30 cellular contexts compared by ENCODE assay signal in the genomic region with DNA sequence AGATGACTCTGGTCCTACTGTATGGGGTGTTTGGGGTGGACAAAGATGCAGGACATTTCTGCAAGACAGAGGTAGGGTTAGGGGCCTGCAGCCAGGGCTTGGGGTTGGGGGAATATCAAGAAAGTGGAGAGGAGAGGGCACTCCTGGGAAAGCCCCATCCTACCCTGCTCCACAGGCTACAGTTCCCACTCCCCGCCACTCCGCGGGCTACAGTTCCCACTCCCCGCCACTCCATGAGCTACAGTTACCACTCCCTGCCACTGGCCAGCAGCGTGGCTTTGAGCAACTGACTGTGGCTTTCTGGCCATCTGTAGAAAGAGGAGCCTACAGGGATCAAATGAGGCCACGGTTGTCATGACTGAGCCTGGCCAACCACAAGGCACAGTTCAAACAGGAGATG.
"Had no signal": no experiment of that assay in that cellular context is flagged by ENCODE, and none has a peak within 500 bp of the region (broad histone marks: within the 10 kb centered on the region; RNA-seq: fewer than 3 reads in every experiment).

No MANE protein-coding gene starts in this region.

- H3K27ac Mint-ChIP-seq: activated B cell treated with CpG ODN at 0.5 μM for 24 hours; activated CD8-positive, alpha-beta T cell treated with anti-CD3 and anti-CD28 coated beads for 36 hours; activated naive CD4-positive, alpha-beta T cell treated with anti-CD3 and anti-CD28 coated beads for 36 hours; activated naive CD4-positive, alpha-beta T cell treated with anti-CD3 and anti-CD28 coated beads, Interleukin-2, amount 50 U/mL, for 24 hours; activated naive CD8-positive, alpha-beta T cell treated with anti-CD3 and anti-CD28 coated beads for 36 hours; activated naive CD8-positive, alpha-beta T cell treated with anti-CD3 and anti-CD28 coated beads, Interleukin-2, amount 50 U/mL, for 24 hours; activated T-helper 17 cell treated with anti-CD3 and anti-CD28 coated beads, Interleukin-2, amount 50 U/mL, for 72 hours; T-helper 17 cell; T-helper 2 cell treated with Interferon-gamma antibody and Interleukin-4, amounts not matched to agents 5 μg/mL and 100 μg/mL, for 36 hours had no signal

- H3K27me3 ChIP-seq: adrenal gland, body of pancreas, colonic mucosa had no signal

- H3K36me3 ChIP-seq: adrenal gland, colonic mucosa, esophagus squamous epithelium, gastroesophageal sphincter, WERI-Rb-1 had no signal

- H3K36me3 Mint-ChIP-seq: activated naive CD4-positive, alpha-beta T cell treated with anti-CD3 and anti-CD28 coated beads, Interleukin-2, amount 50 U/mL, for 24 hours; activated naive CD8-positive, alpha-beta T cell treated with anti-CD3 and anti-CD28 coated beads for 36 hours had no signal

- H3K9me3 ChIP-seq: adrenal gland, body of pancreas, colonic mucosa, esophagus squamous epithelium had no signal

- ATAC-seq: activated CD4-positive, CD25-positive, alpha-beta regulatory T cell treated with anti-CD3 and anti-CD28 coated beads, Interleukin-2, amount 50 U/mL, for 24 hours; activated CD8-positive, alpha-beta T cell treated with anti-CD3 and anti-CD28 coated beads for 36 hours; activated naive CD8-positive, alpha-beta T cell treated with anti-CD3 and anti-CD28 coated beads, Interleukin-2, amount 50 U/mL, for 24 hours; activated T-cell treated with anti-CD3 and anti-CD28 coated beads, Interleukin-2, amount 50 U/mL, for 4 hours; activated T-helper 17 cell treated with anti-CD3 and anti-CD28 coated beads, Interleukin-2, amount 50 U/mL, for 72 hours; body of pancreas; gastroesophageal sphincter; T-helper 17 cell had no signal

- H3K9me3 Mint-ChIP-seq: activated B cell treated with CpG ODN at 0.5 μM for 24 hours; activated CD8-positive, alpha-beta T cell treated with anti-CD3 and anti-CD28 coated beads for 36 hours; activated naive CD4-positive, alpha-beta T cell treated with anti-CD3 and anti-CD28 coated beads for 36 hours; activated naive CD4-positive, alpha-beta T cell treated with anti-CD3 and anti-CD28 coated beads, Interleukin-2, amount 50 U/mL, for 24 hours; activated naive CD8-positive, alpha-beta T cell treated with anti-CD3 and anti-CD28 coated beads for 36 hours; activated naive CD8-positive, alpha-beta T cell treated with anti-CD3 and anti-CD28 coated beads, Interleukin-2, amount 50 U/mL, for 24 hours; activated T-cell treated with anti-CD3 and anti-CD28 coated beads, Interleukin-2, amount 50 U/mL, for 4 hours; activated T-helper 17 cell treated with anti-CD3 and anti-CD28 coated beads, Interleukin-2, amount 50 U/mL, for 72 hours; T-helper 2 cell treated with Interferon-gamma antibody and Interleukin-4, amounts not matched to agents 5 μg/mL and 100 μg/mL, for 36 hours had no signal

- DNase-seq: activated B cell treated with CpG ODN at 0.5 μM for 24 hours; activated CD4-positive, alpha-beta T cell treated with anti-CD3 and anti-CD28 coated beads for 48 hours; activated CD4-positive, alpha-beta T cell treated with anti-CD3 and anti-CD28 coated beads, Interleukin-2, amount 50 U/mL, for 1 hour; activated CD4-positive, alpha-beta T cell treated with anti-CD3 and anti-CD28 coated beads, Interleukin-2, amount 50 U/mL, for 48 hours; activated CD8-positive, alpha-beta memory T cell treated with anti-CD3 and anti-CD28 coated beads for 24 hours; activated CD8-positive, alpha-beta T cell treated with anti-CD3 and anti-CD28 coated beads for 36 hours; activated effector memory CD4-positive, alpha-beta T cell treated with anti-CD3 and anti-CD28 coated beads, Interleukin-2, amount 50 U/mL, for 16 hours; activated naive CD4-positive, alpha-beta T cell treated with anti-CD3 and anti-CD28 coated beads for 36 hours; activated naive CD8-positive, alpha-beta T cell treated with anti-CD3 and anti-CD28 coated beads for 36 hours; activated naive CD8-positive, alpha-beta T cell treated with anti-CD3 and anti-CD28 coated beads, Interleukin-2, amount 50 U/mL, for 24 hours; activated T-cell treated with anti-CD3 and anti-CD28 coated beads, Interleukin-2, amount 50 U/mL, for 4 hours; adrenal gland; amygdala; aorta; body of pancreas; caudate nucleus; colonic mucosa; effector CD8-positive, alpha-beta T cell; esophagus squamous epithelium; foreskin melanocyte; T-helper 1 cell; T-helper 17 cell; T1000; WERI-Rb-1 had no signal

- H3K4me1 ChIP-seq: adrenal gland, colonic mucosa, esophagus squamous epithelium, gastroesophageal sphincter had no signal

- H3K4me3 ChIP-seq: adrenal gland, body of pancreas, colonic mucosa, esophagus squamous epithelium, gastroesophageal sphincter had no signal

- H3K4me1 Mint-ChIP-seq: activated B cell treated with CpG ODN at 0.5 μM for 24 hours; activated naive CD4-positive, alpha-beta T cell treated with anti-CD3 and anti-CD28 coated beads, Interleukin-2, amount 50 U/mL, for 24 hours; activated naive CD8-positive, alpha-beta T cell treated with anti-CD3 and anti-CD28 coated beads for 36 hours; activated naive CD8-positive, alpha-beta T cell treated with anti-CD3 and anti-CD28 coated beads, Interleukin-2, amount 50 U/mL, for 24 hours; activated T-helper 17 cell treated with anti-CD3 and anti-CD28 coated beads, Interleukin-2, amount 50 U/mL, for 72 hours; T-helper 17 cell had no signal

- H3K27ac ChIP-seq: adrenal gland, body of pancreas, colonic mucosa, epithelial cell of prostate, esophagus squamous epithelium, gastroesophageal sphincter, WERI-Rb-1 had no signal

- H3K4me3 Mint-ChIP-seq: activated B cell treated with CpG ODN at 0.5 μM for 24 hours; activated CD8-positive, alpha-beta T cell treated with anti-CD3 and anti-CD28 coated beads for 36 hours; activated naive CD4-positive, alpha-beta T cell treated with anti-CD3 and anti-CD28 coated beads for 36 hours; activated naive CD4-positive, alpha-beta T cell treated with anti-CD3 and anti-CD28 coated beads, Interleukin-2, amount 50 U/mL, for 24 hours; activated naive CD8-positive, alpha-beta T cell treated with anti-CD3 and anti-CD28 coated beads for 36 hours; activated naive CD8-positive, alpha-beta T cell treated with anti-CD3 and anti-CD28 coated beads, Interleukin-2, amount 50 U/mL, for 24 hours; activated T-cell treated with anti-CD3 and anti-CD28 coated beads, Interleukin-2, amount 50 U/mL, for 4 hours; activated T-helper 17 cell treated with anti-CD3 and anti-CD28 coated beads, Interleukin-2, amount 50 U/mL, for 72 hours; T-helper 17 cell; T-helper 2 cell treated with Interferon-gamma antibody and Interleukin-4, amounts not matched to agents 5 μg/mL and 100 μg/mL, for 36 hours had no signal
